In genomic region chr7:10940748-10941358, GRCh38 we compare ENCODE assay signal across 8 cellular contexts. TPM values are rescaled to one million over a fixed set of nuclear protein-coding genes. Genes with fewer than 3 reads are reported as not detected.
DNase-seq lines count a peak whose midpoint lies in the region; ATAC-seq and TF ChIP-seq lines count a peak whose summit lies in the region.

No MANE protein-coding gene starts in this region.

- CTCF ChIA-PET in activated CD8-positive, alpha-beta T cell treated with anti-CD3 and anti-CD28 coated beads for 36 hours (lab: Charles Lee) = interaction anchor here (0.9 to 2.6 kb wide), 4 partner anchors 10 to 271 kb away, joined by 3 to 9 read pairs (median 4); partner anchors contain the start of gene PHF14

- no peaks in the 10 kb centered on the region for H3K27me3 ChIP-seq in iPS-18a (ENCODE audit: control insufficient read depth, insufficient read depth, low read length)

- H3K36me3 Mint-ChIP-seq in activated CD8-positive, alpha-beta T cell treated with anti-CD3 and anti-CD28 coated beads for 36 hours (ENCODE audit: low read depth) = peaks cover 25% of the 10 kb centered on the region

- ATAC-seq in activated CD8-positive, alpha-beta T cell treated with anti-CD3 and anti-CD28 coated beads for 36 hours = no peak
- ATAC-seq in HG03196 (IDR thresholded peaks at IDR 0.05; ENCODE audit: unreplicated experiment) = no peak
- ATAC-seq in GM19397 (IDR thresholded peaks at IDR 0.05; ENCODE audit: unreplicated experiment) = no peak

- H3K27me3 Mint-ChIP-seq in activated CD8-positive, alpha-beta T cell treated with anti-CD3 and anti-CD28 coated beads for 36 hours = no peaks in the 10 kb centered on the region

- intact Hi-C loops in activated CD8-positive, alpha-beta T cell treated with anti-CD3 and anti-CD28 coated beads for 36 hours (cut with micrococcal nuclease) = loop anchor here (1.0 kb wide), 1 partner anchor 32 kb away; the partner anchor contains the start of gene PHF14

- H3K4me3 Mint-ChIP-seq in activated CD8-positive, alpha-beta T cell treated with anti-CD3 and anti-CD28 coated beads for 36 hours = no peak overlapping the region

- H3K9me3 Mint-ChIP-seq in activated CD8-positive, alpha-beta T cell treated with anti-CD3 and anti-CD28 coated beads for 36 hours = no peaks in the 10 kb centered on the region

- TF ChIP-seq CTCF in LNCaP clone FGC (IDR thresholded peaks at IDR 0.05; ENCODE audit: control insufficient read depth, extremely low read depth, insufficient read depth) = no peak
- TF ChIP-seq CTCF in activated CD8-positive, alpha-beta T cell treated with anti-CD3 and anti-CD28 coated beads for 36 hours (IDR thresholded peaks at IDR 0.05) = no peak

- POLR2A ChIA-PET in activated CD8-positive, alpha-beta T cell treated with anti-CD3 and anti-CD28 coated beads for 36 hours (lab: Charles Lee) = interaction anchor here (0.7 to 2.5 kb wide), 5 partner anchors 17 to 38 kb away, joined by 3 to 17 read pairs (median 6); partner anchors contain the start of gene PHF14

- peaks cover 25% of the 10 kb centered on the region for H3K4me1 Mint-ChIP-seq in activated CD8-positive, alpha-beta T cell treated with anti-CD3 and anti-CD28 coated beads for 36 hours (ENCODE audit: low read depth)

- peak overlapping the region; percentile 95 for H3K9ac ChIP-seq in iPS-18a (ENCODE audit: low read length)

- peak; percentile 86 for DNase-seq in DMS53 (lab: John Stamatoyannopoulos, UW)
- DNase-seq in LNCaP clone FGC (ENCODE audit: low read depth) = no peak
- peak; percentile 11 for DNase-seq in activated CD8-positive, alpha-beta T cell treated with anti-CD3 and anti-CD28 coated beads for 36 hours
- no peak for DNase-seq in substantia nigra (lab: John Stamatoyannopoulos, UW)
- no peak for DNase-seq in activated CD4-positive, CD25-positive, alpha-beta regulatory T cell treated with anti-CD3 and anti-CD28 coated beads, Interleukin-2, amount 50 U/mL, for 72 hours

- H3K4me3 ChIP-seq in LNCaP clone FGC (ENCODE audit: low read depth, low read length) = peak overlapping the region; percentile 83
- H3K4me3 ChIP-seq in iPS-18a (ENCODE audit: low read length) = peak overlapping the region; percentile 100

- H3K36me3 ChIP-seq in iPS-18a (ENCODE audit: control insufficient read depth, low read depth, low read length) = peaks cover 25% of the 10 kb centered on the region

- H3K27ac Mint-ChIP-seq in activated CD8-positive, alpha-beta T cell treated with anti-CD3 and anti-CD28 coated beads for 36 hours = no peak overlapping the region

- no peaks in the 10 kb centered on the region for H3K9me3 ChIP-seq in iPS-18a (ENCODE audit: control insufficient read depth, low read depth, low read length)

- peaks cover 12% of the 10 kb centered on the region for H3K4me1 ChIP-seq in iPS-18a (ENCODE audit: control insufficient read depth, low read depth, low read length)

- peak overlapping the region; percentile 55 for H3K27ac ChIP-seq in iPS-18a (ENCODE audit: low read length)
- H3K27ac ChIP-seq in substantia nigra (ENCODE audit: low read depth, low read length, poor library complexity, severe bottlenecking) = peak overlapping the region; percentile 97

RNA-seq across cellular contexts. Expression of gene PHF14, which starts 32.8 kb away (rescaled TPM):
- 10 to 100 TPM; 36.7 to 38.7 TPM for total RNA-seq in activated CD8-positive, alpha-beta T cell treated with anti-CD3 and anti-CD28 coated beads for 36 hours

Comparison
In these comparisons a context has a peak if more than half of its experiments do, and no peak if none do; other contexts are left out.
1. DNase-seq: peak in DMS53 (single experiment) and activated CD8-positive, alpha-beta T cell treated with anti-CD3 and anti-CD28 coated beads for 36 hours (single experiment); none in LNCaP clone FGC (single experiment), substantia nigra (0 of 49) and activated CD4-positive, CD25-positive, alpha-beta regulatory T cell treated with anti-CD3 and anti-CD28 coated beads, Interleukin-2, amount 50 U/mL, for 72 hours (single experiment).